In the genomic region with DNA sequence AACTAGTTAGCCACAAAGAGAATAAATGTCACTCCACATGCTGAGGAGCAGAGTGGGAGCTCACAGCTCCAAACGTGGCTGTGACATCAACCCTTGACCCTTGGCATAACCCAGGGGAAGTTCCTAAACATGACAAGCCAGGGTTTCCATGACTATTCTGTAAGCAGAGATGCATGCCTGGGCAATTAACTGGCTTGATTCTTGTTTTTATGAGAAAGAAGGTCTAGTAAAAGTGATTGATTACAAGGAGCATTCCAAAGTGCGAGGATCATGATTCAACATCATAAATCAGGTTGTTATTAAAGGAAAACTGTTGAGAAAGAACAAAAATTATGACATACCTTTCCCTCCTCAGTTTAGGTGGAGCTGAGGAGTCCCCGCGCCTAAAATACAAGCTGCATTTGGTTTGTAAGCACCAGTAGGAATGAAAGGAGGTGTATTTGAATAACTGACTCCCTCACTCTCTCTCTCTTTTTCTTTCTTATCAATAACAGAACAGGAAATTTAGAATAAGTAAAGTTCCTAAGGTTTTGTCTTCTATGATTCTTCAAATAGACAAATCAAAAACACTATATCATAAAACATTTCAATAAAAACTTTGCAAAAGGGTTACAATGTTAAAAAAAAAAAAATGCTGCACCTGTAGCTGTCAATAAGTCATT, we compare ENCODE assay signal across 1 cellular context.
TF ChIP-seq lines count a peak whose summit lies in the region.

No MANE protein-coding gene starts in this region.

TF ChIP-seq in WTC11, 78 proteins besides CTCF, POLR2A, EP300 and RAD21 (continued from another document):
- TF ChIP-seq, protein P1, sequence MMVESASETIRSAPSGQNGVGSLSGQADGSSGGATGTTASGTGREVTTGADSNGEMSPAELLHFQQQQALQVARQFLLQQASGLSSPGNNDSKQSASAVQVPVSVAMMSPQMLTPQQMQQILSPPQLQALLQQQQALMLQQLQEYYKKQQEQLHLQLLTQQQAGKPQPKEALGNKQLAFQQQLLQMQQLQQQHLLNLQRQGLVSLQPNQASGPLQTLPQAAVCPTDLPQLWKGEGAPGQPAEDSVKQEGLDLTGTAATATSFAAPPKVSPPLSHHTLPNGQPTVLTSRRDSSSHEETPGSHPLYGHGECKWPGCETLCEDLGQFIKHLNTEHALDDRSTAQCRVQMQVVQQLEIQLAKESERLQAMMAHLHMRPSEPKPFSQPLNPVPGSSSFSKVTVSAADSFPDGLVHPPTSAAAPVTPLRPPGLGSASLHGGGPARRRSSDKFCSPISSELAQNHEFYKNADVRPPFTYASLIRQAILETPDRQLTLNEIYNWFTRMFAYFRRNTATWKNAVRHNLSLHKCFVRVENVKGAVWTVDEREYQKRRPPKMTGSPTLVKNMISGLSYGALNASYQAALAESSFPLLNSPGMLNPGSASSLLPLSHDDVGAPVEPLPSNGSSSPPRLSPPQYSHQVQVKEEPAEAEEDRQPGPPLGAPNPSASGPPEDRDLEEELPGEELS (CRISPR knock-in tag; IDR thresholded peaks at IDR 0.05) = no peak
